ENCODE assay signal across 13 cellular contexts in the genomic region with DNA sequence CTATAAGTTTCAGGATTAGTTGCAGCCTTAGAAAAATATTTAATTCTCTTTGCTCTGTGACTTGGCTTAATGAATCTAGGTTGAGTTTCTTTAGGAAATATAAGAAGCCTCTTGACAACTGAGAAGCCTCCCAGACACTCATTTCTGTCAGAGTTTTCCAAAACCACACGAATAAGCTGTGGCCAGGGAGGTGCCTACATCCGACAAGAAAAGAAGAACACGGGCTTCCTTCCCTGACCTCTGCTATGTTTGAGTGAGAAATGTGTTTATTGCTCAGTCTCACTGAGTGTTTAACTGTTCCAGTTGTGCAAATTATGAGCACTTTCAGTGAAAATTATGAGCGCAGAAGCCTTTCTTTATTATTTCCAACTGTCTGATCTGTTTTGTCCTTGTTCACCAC.
DNase-seq lines count a peak whose midpoint lies in the region; ATAC-seq and TF ChIP-seq lines count a peak whose summit lies in the region.
"Had no signal": no experiment of that assay in that cellular context is flagged by ENCODE, and none has a peak within 500 bp of the region (broad histone marks: within the 10 kb centered on the region; RNA-seq: fewer than 3 reads in every experiment).

No MANE protein-coding gene starts in this region.

- no peak for TF ChIP-seq CTCF in glutamatergic neuron (IDR thresholded peaks at IDR 0.05; ENCODE audit: partially characterized antibody, unreplicated experiment)
- no peak for TF ChIP-seq CTCF in foreskin keratinocyte (conservative IDR thresholded peaks at IDR 0.05)

- CTCF ChIA-PET in activated naive CD4-positive, alpha-beta T cell treated with anti-CD3 and anti-CD28 coated beads for 36 hours (lab: Charles Lee), result no interaction called here

- no peak overlapping the region for H3K27ac ChIP-seq in foreskin keratinocyte
- H3K27ac ChIP-seq: C4-2B, SJCRH30 had no signal

- no peak overlapping the region for H3K27ac Mint-ChIP-seq in activated naive CD4-positive, alpha-beta T cell treated with anti-CD3 and anti-CD28 coated beads, Interleukin-2, amount 50 U/mL, for 24 hours
- H3K27ac Mint-ChIP-seq in activated naive CD4-positive, alpha-beta T cell treated with anti-CD3 and anti-CD28 coated beads for 36 hours, result no peak overlapping the region
- no peak overlapping the region for H3K27ac Mint-ChIP-seq in glutamatergic neuron (ENCODE audit: unreplicated experiment)
- H3K27ac Mint-ChIP-seq in stimulated activated naive B cell treated with anti-CD40 and anti-IgM and Interleukin-4, amounts not matched to agents 10 μg/mL and 1 μg/mL and 100 μg/mL, for 72 hours, result no peak overlapping the region

- intact Hi-C loops in activated naive CD4-positive, alpha-beta T cell treated with anti-CD3 and anti-CD28 coated beads for 36 hours (cut with micrococcal nuclease), result no loop called here

- peaks cover 11% of the 10 kb centered on the region for H3K4me1 Mint-ChIP-seq in activated naive CD4-positive, alpha-beta T cell treated with anti-CD3 and anti-CD28 coated beads, Interleukin-2, amount 50 U/mL, for 24 hours
- H3K4me1 Mint-ChIP-seq in activated naive CD4-positive, alpha-beta T cell treated with anti-CD3 and anti-CD28 coated beads for 36 hours (ENCODE audit: low read depth), result peaks cover 11% of the 10 kb centered on the region
- H3K4me1 Mint-ChIP-seq in glutamatergic neuron (ENCODE audit: low read depth, unreplicated experiment), result no peaks in the 10 kb centered on the region
- peaks cover 9 to 16% of the 10 kb centered on the region in 2 donors for H3K4me1 Mint-ChIP-seq in stimulated activated naive B cell treated with anti-CD40 and anti-IgM and Interleukin-4, amounts not matched to agents 10 μg/mL and 1 μg/mL and 100 μg/mL, for 72 hours

- peaks cover 42% of the 10 kb centered on the region for H3K27me3 Mint-ChIP-seq in activated naive CD4-positive, alpha-beta T cell treated with anti-CD3 and anti-CD28 coated beads, Interleukin-2, amount 50 U/mL, for 24 hours
- peaks cover 48% of the 10 kb centered on the region for H3K27me3 Mint-ChIP-seq in activated naive CD4-positive, alpha-beta T cell treated with anti-CD3 and anti-CD28 coated beads for 36 hours (ENCODE audit: low read depth)
- peaks cover 1% of the 10 kb centered on the region for H3K27me3 Mint-ChIP-seq in glutamatergic neuron (ENCODE audit: unreplicated experiment)
- H3K27me3 Mint-ChIP-seq in stimulated activated naive B cell treated with anti-CD40 and anti-IgM and Interleukin-4, amounts not matched to agents 10 μg/mL and 1 μg/mL and 100 μg/mL, for 72 hours, result peaks cover 53 to 62% of the 10 kb centered on the region in 2 donors

- H3K9me3 Mint-ChIP-seq in activated naive CD4-positive, alpha-beta T cell treated with anti-CD3 and anti-CD28 coated beads, Interleukin-2, amount 50 U/mL, for 24 hours, result no peaks in the 10 kb centered on the region
- no peaks in the 10 kb centered on the region for H3K9me3 Mint-ChIP-seq in activated naive CD4-positive, alpha-beta T cell treated with anti-CD3 and anti-CD28 coated beads for 36 hours
- H3K9me3 Mint-ChIP-seq in glutamatergic neuron (ENCODE audit: unreplicated experiment), result no peaks in the 10 kb centered on the region
- no peaks in the 10 kb centered on the region for H3K9me3 Mint-ChIP-seq in stimulated activated naive B cell treated with anti-CD40 and anti-IgM and Interleukin-4, amounts not matched to agents 10 μg/mL and 1 μg/mL and 100 μg/mL, for 72 hours

- H3K4me1 ChIP-seq in foreskin keratinocyte, result peaks cover 12% of the 10 kb centered on the region

- H3K36me3 Mint-ChIP-seq in activated naive CD4-positive, alpha-beta T cell treated with anti-CD3 and anti-CD28 coated beads, Interleukin-2, amount 50 U/mL, for 24 hours, result no peaks in the 10 kb centered on the region
- peaks cover 2% of the 10 kb centered on the region for H3K36me3 Mint-ChIP-seq in activated naive CD4-positive, alpha-beta T cell treated with anti-CD3 and anti-CD28 coated beads for 36 hours (ENCODE audit: low read depth)
- peaks cover 6% of the 10 kb centered on the region for H3K36me3 Mint-ChIP-seq in glutamatergic neuron (ENCODE audit: unreplicated experiment)
- no peaks in the 10 kb centered on the region for H3K36me3 Mint-ChIP-seq in stimulated activated naive B cell treated with anti-CD40 and anti-IgM and Interleukin-4, amounts not matched to agents 10 μg/mL and 1 μg/mL and 100 μg/mL, for 72 hours

- ATAC-seq in stimulated activated naive B cell treated with anti-CD40 and anti-IgM and Interleukin-4, amounts not matched to agents 10 μg/mL and 1 μg/mL and 100 μg/mL, for 72 hours (replicated peaks), result no peak
- ATAC-seq in foreskin keratinocyte (no peak), HG03469 (IDR thresholded peaks at IDR 0.05; ENCODE audit: unreplicated experiment) (no peak), HG03159 (IDR thresholded peaks at IDR 0.05; ENCODE audit: unreplicated experiment) (no peak)

- H3K4me3 Mint-ChIP-seq in activated naive CD4-positive, alpha-beta T cell treated with anti-CD3 and anti-CD28 coated beads, Interleukin-2, amount 50 U/mL, for 24 hours, result peak overlapping the region; percentile 79
- H3K4me3 Mint-ChIP-seq in activated naive CD4-positive, alpha-beta T cell treated with anti-CD3 and anti-CD28 coated beads for 36 hours, result no peak overlapping the region
- H3K4me3 Mint-ChIP-seq in glutamatergic neuron (ENCODE audit: unreplicated experiment), result peak overlapping the region; percentile 85
- peak overlapping the region; percentile 44 to 95 for H3K4me3 Mint-ChIP-seq in stimulated activated naive B cell treated with anti-CD40 and anti-IgM and Interleukin-4, amounts not matched to agents 10 μg/mL and 1 μg/mL and 100 μg/mL, for 72 hours

- DNase-seq in activated naive CD4-positive, alpha-beta T cell treated with anti-CD3 and anti-CD28 coated beads for 36 hours, result no peak
- DNase-seq in RPMI7951 (ENCODE audit: low read depth) (peak; percentile 21), glutamatergic neuron (no peak), foreskin keratinocyte (no peak)
- DNase-seq in stimulated activated naive B cell treated with anti-CD40 and anti-IgM and Interleukin-4, amounts not matched to agents 10 μg/mL and 1 μg/mL and 100 μg/mL, for 72 hours, result no peak
- DNase-seq: activated CD4-positive, alpha-beta T cell treated with anti-CD3 and anti-CD28 coated beads, Interleukin-2, amount 50 U/mL, for 4 hours; mucosa of descending colon; NCI-H1694 treated with DMSO at 0.1 percent for 48 hours had no signal

- H3K27me3 ChIP-seq in foreskin keratinocyte, result peaks cover 53% of the 10 kb centered on the region
- H3K27me3 ChIP-seq: SJCRH30 had no signal
